Comparison of ENCODE assay signal across 8 cellular contexts in genomic region chr14:93114068-93114710, GRCh38. TPM values are rescaled to one million over a fixed set of nuclear protein-coding genes. Genes with fewer than 3 reads are reported as not detected.
DNase-seq lines count a peak whose midpoint lies in the region; ATAC-seq and TF ChIP-seq lines count a peak whose summit lies in the region.

No MANE protein-coding gene starts in this region.

- CTCF ChIA-PET in activated CD4-positive, alpha-beta T cell treated with anti-CD3 and anti-CD28 coated beads for 36 hours (lab: Charles Lee) = interaction anchor here (0.5 to 3.5 kb wide), 36 partner anchors 9 to 1082 kb away, joined by 3 to 43 read pairs (median 6); partner anchors contain the start of genes GON7, LYSET, MOAP1 and UBR7

- H3K9me3 ChIP-seq in WERI-Rb-1 (ENCODE audit: severe bottlenecking) = no peaks in the 10 kb centered on the region

- no peaks in the 10 kb centered on the region for H3K27me3 ChIP-seq in WERI-Rb-1 (ENCODE audit: insufficient read depth, low read depth, severe bottlenecking)

- peaks cover 2% of the 10 kb centered on the region; the same call in 1 of the 2 replicates for H3K36me3 ChIP-seq in WERI-Rb-1

- DNase-seq in activated CD4-positive, alpha-beta T cell treated with anti-CD3 and anti-CD28 coated beads for 36 hours = peak; percentile 20
- DNase-seq in activated CD4-positive, alpha-beta T cell treated with anti-CD3 and anti-CD28 coated beads, Interleukin-2, amount 50 U/mL, for 48 hours = no peak
- DNase-seq in WERI-Rb-1 (no peak), fibroblast of the aortic adventitia (ENCODE audit: low read depth) (no peak), progenitor cell of endocrine pancreas (ENCODE audit: low spot score, unreplicated experiment) (no peak), SKM-1 (lab: John Stamatoyannopoulos, UW; ENCODE audit: unreplicated experiment) (no peak), activated gamma-delta T cell (lab: John Stamatoyannopoulos, UW) (no peak)
- no peak for DNase-seq in activated CD4-positive, alpha-beta T cell treated with anti-CD3 and anti-CD28 coated beads for 1 hour

- H3K9me3 Mint-ChIP-seq in activated CD4-positive, alpha-beta T cell treated with anti-CD3 and anti-CD28 coated beads for 36 hours (ENCODE audit: low read depth) = no peaks in the 10 kb centered on the region
- no peaks in the 10 kb centered on the region for H3K9me3 Mint-ChIP-seq in progenitor cell of endocrine pancreas (ENCODE audit: low read depth)

- TF ChIP-seq CTCF in WERI-Rb-1 (IDR thresholded peaks at IDR 0.05; ENCODE audit: low read depth, low read length) = no peak
- no peak for TF ChIP-seq CTCF in fibroblast of the aortic adventitia (IDR thresholded peaks at IDR 0.05; ENCODE audit: insufficient read depth, low read length)
- TF ChIP-seq CTCF in progenitor cell of endocrine pancreas (IDR thresholded peaks at IDR 0.05; ENCODE audit: unreplicated experiment) = no peak

- no peak overlapping the region for H3K27ac Mint-ChIP-seq in activated CD4-positive, alpha-beta T cell treated with anti-CD3 and anti-CD28 coated beads for 36 hours
- no peak overlapping the region for H3K27ac Mint-ChIP-seq in progenitor cell of endocrine pancreas

- H3K4me3 ChIP-seq in WERI-Rb-1 (ENCODE audit: low read depth, low read length) (peak overlapping the region; percentile 74), fibroblast of the aortic adventitia (ENCODE audit: low read depth, low read length) (peak overlapping the region; percentile 80)

- no peaks in the 10 kb centered on the region for H3K36me3 Mint-ChIP-seq in activated CD4-positive, alpha-beta T cell treated with anti-CD3 and anti-CD28 coated beads for 36 hours (ENCODE audit: low read depth)
- no peaks in the 10 kb centered on the region for H3K36me3 Mint-ChIP-seq in progenitor cell of endocrine pancreas (ENCODE audit: insufficient read depth)

- peaks cover 23% of the 10 kb centered on the region for H3K4me1 Mint-ChIP-seq in activated CD4-positive, alpha-beta T cell treated with anti-CD3 and anti-CD28 coated beads for 36 hours
- peaks cover 17% of the 10 kb centered on the region for H3K4me1 Mint-ChIP-seq in progenitor cell of endocrine pancreas (ENCODE audit: low read depth)

- intact Hi-C loops in activated CD4-positive, alpha-beta T cell treated with anti-CD3 and anti-CD28 coated beads for 36 hours (cut with DNase I, micrococcal nuclease) = loop anchor here (5.0 to 10.0 kb wide), 4 partner anchors 68 to 501 kb away; partner anchors contain the start of genes BTBD7 (in 1 of the 2) and MOAP1 (in 1 of the 2)

- H3K27ac ChIP-seq in WERI-Rb-1 = no peak overlapping the region

- peak overlapping the region; percentile 78 for H3K4me3 Mint-ChIP-seq in activated CD4-positive, alpha-beta T cell treated with anti-CD3 and anti-CD28 coated beads for 36 hours
- peak overlapping the region; percentile 87 for H3K4me3 Mint-ChIP-seq in progenitor cell of endocrine pancreas (ENCODE audit: low read depth)

- peaks cover 2% of the 10 kb centered on the region for H3K27me3 Mint-ChIP-seq in activated CD4-positive, alpha-beta T cell treated with anti-CD3 and anti-CD28 coated beads for 36 hours
- no peaks in the 10 kb centered on the region for H3K27me3 Mint-ChIP-seq in progenitor cell of endocrine pancreas

- POLR2A ChIA-PET in activated CD4-positive, alpha-beta T cell treated with anti-CD3 and anti-CD28 coated beads for 36 hours (lab: Charles Lee) = interaction anchor here (1.1 to 1.9 kb wide), 2 partner anchors 10 to 71 kb away, joined by 5 to 8 read pairs; partner anchors contain the start of genes LYSET and MOAP1

- no peak for ATAC-seq in activated CD4-positive, alpha-beta T cell treated with anti-CD3 and anti-CD28 coated beads for 36 hours

RNA-seq across cellular contexts. Expression of gene ITPK1, which starts 1.5 kb away (rescaled TPM):
- 10 to 100 TPM; 31.0 to 35.5 TPM for total RNA-seq in activated CD4-positive, alpha-beta T cell treated with anti-CD3 and anti-CD28 coated beads for 36 hours
- total RNA-seq in fibroblast of the aortic adventitia (ENCODE audit: low replicate concordance) (3.7 and 20.1 TPM in 2 replicates), progenitor cell of endocrine pancreas (71.3 and 72.0 TPM in 2 replicates)
